ENCODE assay signal across 8 cellular contexts in genomic region chr20:58651548-58651822, GRCh38. TPM values are rescaled to one million over a fixed set of nuclear protein-coding genes. Genes with fewer than 3 reads are reported as not detected.
DNase-seq lines count a peak whose midpoint lies in the region; ATAC-seq and TF ChIP-seq lines count a peak whose summit lies in the region.

No MANE protein-coding gene starts in this region.

- H3K27me3 ChIP-seq in DND-41 (ENCODE audit: insufficient read depth, low read length, poor library complexity), result peaks cover 4% of the 10 kb centered on the region
- H3K27me3 ChIP-seq in dorsolateral prefrontal cortex, result no peaks in the 10 kb centered on the region
- H3K27me3 ChIP-seq in naive thymus-derived CD4-positive, alpha-beta T cell (ENCODE audit: control insufficient read depth in 2 of 2, insufficient read depth in 2 of 2, low read length in 2 of 2), result no peaks in the 10 kb centered on the region

- CTCF ChIA-PET in naive thymus-derived CD4-positive, alpha-beta T cell (lab: Charles Lee), result interaction anchor here (0.7 to 2.4 kb wide), 14 partner anchors 9 to 603 kb away, joined by 3 to 27 read pairs (median 4); partner anchors contain the start of gene GNAS

- peak overlapping the region; percentile 91; the same call in 1 of the 2 replicates for H2AFZ ChIP-seq in DND-41 (ENCODE audit: low read depth, low read length)

- no peak for ATAC-seq in DND-41 (ENCODE audit: insufficient read depth, low read depth)
- no peak for ATAC-seq in naive thymus-derived CD4-positive, alpha-beta T cell
- ATAC-seq in GM21576 (IDR thresholded peaks at IDR 0.05; ENCODE audit: unreplicated experiment), result no peak
- ATAC-seq in HG03442 (IDR thresholded peaks at IDR 0.05; ENCODE audit: unreplicated experiment), result no peak
- no peak for ATAC-seq in GM21360 (IDR thresholded peaks at IDR 0.05; ENCODE audit: unreplicated experiment)

- H3K27ac ChIP-seq in DND-41 (ENCODE audit: low read length) (peak overlapping the region; percentile 90), dorsolateral prefrontal cortex (peak overlapping the region; percentile 68 to 98 (median 91))
- peak overlapping the region; percentile 93 for H3K27ac ChIP-seq in naive thymus-derived CD4-positive, alpha-beta T cell (ENCODE audit: low read depth, low read length)

- H3K36me3 Mint-ChIP-seq in naive thymus-derived CD4-positive, alpha-beta T cell, result peaks cover 0 to 20% (median 3%) of the 10 kb centered on the region in 5 donors

- H3K79me2 ChIP-seq in DND-41 (ENCODE audit: insufficient read depth, low read length), result peaks cover 57% of the 10 kb centered on the region

- intact Hi-C loops in dorsolateral prefrontal cortex (cut with DNase I), result loop anchor here (2.0 to 10.0 kb wide), 6 partner anchors 41 to 414 kb away; partner anchors contain the start of genes NPEPL1 (in 2 of the 2), VAPB (in 2 of the 2) and RAB22A (in 1 of the 2)
- intact Hi-C loops in naive thymus-derived CD4-positive, alpha-beta T cell (cut with micrococcal nuclease), result loop anchor here (1.0 to 10.0 kb wide), 13 partner anchors 41 to 1257 kb away; partner anchors contain the start of genes ATP5F1E (in 1 of the 2), GNAS (in 1 of the 2), NELFCD (in 1 of the 2) and NPEPL1 (in 1 of the 2)

- H3K9me3 ChIP-seq in DND-41 (ENCODE audit: insufficient read depth, low read length, severe bottlenecking), result no peaks in the 10 kb centered on the region
- no peaks in the 10 kb centered on the region for H3K9me3 ChIP-seq in naive thymus-derived CD4-positive, alpha-beta T cell (ENCODE audit: control insufficient read depth in 2 of 3, low read length in 3 of 3)

- peaks cover 13% of the 10 kb centered on the region for H3K36me3 ChIP-seq in DND-41 (ENCODE audit: insufficient read depth, low read length)
- peaks cover 0 to 13% (median 0%) of the 10 kb centered on the region in 3 experiments for H3K36me3 ChIP-seq in naive thymus-derived CD4-positive, alpha-beta T cell (ENCODE audit: control insufficient read depth in 2 of 3, insufficient read depth in 3 of 3, low read length in 3 of 3)

- peak overlapping the region; percentile 66 for H3K4me2 ChIP-seq in DND-41 (ENCODE audit: insufficient read depth, low read length)

- H3K4me1 Mint-ChIP-seq in naive thymus-derived CD4-positive, alpha-beta T cell, result peaks cover 19 to 40% (median 34%) of the 10 kb centered on the region in 7 donors

- H3K4me1 ChIP-seq in DND-41 (ENCODE audit: insufficient read depth, low read length), result peaks cover 52% of the 10 kb centered on the region
- H3K4me1 ChIP-seq in naive thymus-derived CD4-positive, alpha-beta T cell (ENCODE audit: control insufficient read depth in 2 of 2, insufficient read depth in 2 of 2, low read length in 2 of 2), result peaks cover 29 to 37% of the 10 kb centered on the region in 2 donors

- H4K20me1 ChIP-seq in DND-41 (ENCODE audit: insufficient read depth, low read length), result peaks cover 9% of the 10 kb centered on the region

- peaks cover 0 to 4% (median 0%) of the 10 kb centered on the region in 5 donors for H3K27me3 Mint-ChIP-seq in naive thymus-derived CD4-positive, alpha-beta T cell

- peak overlapping the region; percentile 97 to 100 (median 99) for H3K27ac Mint-ChIP-seq in naive thymus-derived CD4-positive, alpha-beta T cell

- peak overlapping the region; percentile 98 for H3K9ac ChIP-seq in DND-41 (ENCODE audit: low read depth, low read length)

- no peaks in the 10 kb centered on the region for H3K9me3 Mint-ChIP-seq in naive thymus-derived CD4-positive, alpha-beta T cell

- H3K4me3 ChIP-seq in DND-41 (ENCODE audit: low read depth in 1 of 2, low read length in 2 of 2) (peak overlapping the region; percentile 100), dorsolateral prefrontal cortex (peak overlapping the region; percentile 66 to 100 (median 98))
- peak overlapping the region; percentile 94 for H3K4me3 ChIP-seq in naive thymus-derived CD4-positive, alpha-beta T cell (ENCODE audit: low read length)

- POLR2A ChIA-PET in naive thymus-derived CD4-positive, alpha-beta T cell (lab: Charles Lee), result interaction anchor here (0.7 to 7.4 kb wide), 18 partner anchors 10 to 603 kb away, joined by 3 to 99 read pairs (median 6); partner anchors contain the start of genes ATP5F1E, GNAS-AS1, NPEPL1 and VAPB

- DNase-seq in DND-41, result no peak
- DNase-seq in NCI-H2227 (lab: John Stamatoyannopoulos, UW; ENCODE audit: unreplicated experiment), result peak; percentile 89
- peak in 6 of 10 donors; percentile 11 to 62 (median 50) for DNase-seq in dorsolateral prefrontal cortex
- peak in 1 of 9 donors; percentile 47 for DNase-seq in naive thymus-derived CD4-positive, alpha-beta T cell
- DNase-seq in A172 (ENCODE audit: low spot score), result no peak

- peak overlapping the region; percentile 94 to 100 (median 98) for H3K4me3 Mint-ChIP-seq in naive thymus-derived CD4-positive, alpha-beta T cell

- TF ChIP-seq CTCF in DND-41 (IDR thresholded peaks at IDR 0.05; ENCODE audit: borderline replicate concordance, extremely low read depth, low read length, poor library complexity, severe bottlenecking), result no peak
- no peak for TF ChIP-seq CTCF in dorsolateral prefrontal cortex (IDR thresholded peaks at IDR 0.05 in 54 of 56, conservative IDR thresholded peaks at IDR 0.05 in 2 of 56; ENCODE audit: low read depth in 1 of 56, partially characterized antibody in 56 of 56)

RNA-seq across cellular contexts. Expression of gene STX16, which starts 0.4 kb away (rescaled TPM):
- total RNA-seq in dorsolateral prefrontal cortex, result 100 to 1,000 TPM in 10 of 120 experiments, 10 to 100 TPM in 110; 54.5 to 110 (median 84.5) TPM
- 100 to 1,000 TPM; 173 to 225 (median 189) TPM for total RNA-seq in naive thymus-derived CD4-positive, alpha-beta T cell
- 10 to 100 TPM; 32.0 to 37.2 TPM for polyA plus RNA-seq in naive thymus-derived CD4-positive, alpha-beta T cell
- 10.9 and 13.5 TPM in 2 replicates for total RNA-seq in A172 (2014; rRNA removed; shearing (Covaris generic))

RNA-seq across cellular contexts. Expression of gene NPEPL1, which starts 41.1 kb away (rescaled TPM):
- total RNA-seq in dorsolateral prefrontal cortex, result 10 to 100 TPM; 15.1 to 48.4 (median 25.2) TPM
- total RNA-seq in naive thymus-derived CD4-positive, alpha-beta T cell, result 10 to 100 TPM; 32.8 to 76.2 (median 50.5) TPM
- 1 to 10 TPM; 6.2 to 6.9 TPM for polyA plus RNA-seq in naive thymus-derived CD4-positive, alpha-beta T cell
- total RNA-seq in A172 (2014; rRNA removed; shearing (Covaris generic)), result 5.9 and 7.2 TPM in 2 replicates

Comparison
In these comparisons a context has a peak if more than half of its experiments do, and no peak if none do; other contexts are left out.
1. DNase-seq: peak in NCI-H2227 (single experiment) and dorsolateral prefrontal cortex (6 of 10); none in DND-41 (single experiment) and A172 (single experiment).
2. Peak in every context shown above with its lines, with median percentiles within 50 percentile points of each other: H3K27ac ChIP-seq and H3K4me3 ChIP-seq.